24 cellular contexts compared by ENCODE assay signal in the genomic region with DNA sequence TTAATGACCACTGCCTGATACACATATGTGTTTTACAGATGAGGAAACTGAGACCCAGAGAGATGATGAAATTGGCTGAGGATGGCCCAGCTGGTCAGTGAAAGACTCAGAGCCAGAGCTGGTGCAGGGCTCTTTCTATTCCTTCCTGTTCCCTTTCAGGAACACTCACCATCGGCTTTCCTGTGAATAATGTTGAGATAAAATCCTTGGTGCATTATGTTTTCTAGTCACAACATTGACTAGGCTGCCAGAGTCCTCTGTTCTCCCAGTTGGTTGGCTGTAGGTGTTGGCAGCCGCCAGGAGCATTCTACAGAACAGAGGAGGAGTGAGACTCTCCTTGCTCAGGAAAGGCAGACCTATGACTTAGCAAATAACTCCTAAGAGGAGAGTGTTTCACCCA. TPM values are rescaled to one million over a fixed set of nuclear protein-coding genes. Genes with fewer than 3 reads are reported as not detected.
A peak's percentile ranks its signal among the peaks of the same experiment; 100 is the strongest.
DNase-seq lines count a peak whose midpoint lies in the region; ATAC-seq and TF ChIP-seq lines count a peak whose summit lies in the region.
"Had no signal": no experiment of that assay in that cellular context is flagged by ENCODE, and none has a peak within 500 bp of the region (broad histone marks: within the 10 kb centered on the region; RNA-seq: fewer than 3 reads in every experiment).

No MANE protein-coding gene starts in this region.

- peak overlapping the region in 2 of 11 experiments; percentile 12 to 27; a peak in 1 of 22 replicates for H3K27ac ChIP-seq in BLaER1 treated with 17β-estradiol and CSF1 and Interleukin-3, amounts not matched to agents 10 nM and 100 nM
- peak overlapping the region; percentile 41 for H3K27ac ChIP-seq in RWPE1
- H3K27ac ChIP-seq in GM23338 (ENCODE audit: low read depth) = no peak overlapping the region
- H3K27ac ChIP-seq: esophagus squamous epithelium, gastrocnemius medialis, neutrophil, testis had no signal

- no peaks in the 10 kb centered on the region; a peak in 1 of 22 replicates for H4K20me1 ChIP-seq in BLaER1 treated with 17β-estradiol and CSF1 and Interleukin-3, amounts not matched to agents 10 nM and 100 nM
- H4K20me1 ChIP-seq in GM23338 (replicated peaks; ENCODE audit: insufficient read depth) = no peaks in the 10 kb centered on the region

- H3K4me2 ChIP-seq in BLaER1 treated with 17β-estradiol and CSF1 and Interleukin-3, amounts not matched to agents 10 nM and 100 nM = peak overlapping the region; percentile 49 to 80 (median 72)
- H3K4me2 ChIP-seq in GM23338 = no peak overlapping the region

- no peak for DNase-seq in RWPE1 (ENCODE audit: low spot score)
- DNase-seq in Right ventricle myocardium inferior (ENCODE audit: missing footprints) = no peak
- no peak for DNase-seq in neural crest cell (ENCODE audit: low read depth, low spot score)
- DNase-seq in GM23338 (ENCODE audit: low spot score) = no peak
- no peak for DNase-seq in inferior parietal cortex (ENCODE audit: extremely low spot score)
- DNase-seq in osteocyte (ENCODE audit: extremely low spot score, unreplicated experiment) = no peak
- DNase-seq: activated CD4-positive, CD25-positive, alpha-beta regulatory T cell; activated effector memory CD4-positive, alpha-beta T cell treated with Interleukin-2 at 50 U/mL for 16 hours; activated naive CD8-positive, alpha-beta T cell treated with anti-CD3 and anti-CD28 coated beads, Interleukin-2, amount 10 ng/mL, durations not matched to agents 7 days and 5 days; activated T-cell treated with anti-CD3 and anti-CD28 coated beads for 4 hours; effector memory CD4-positive, alpha-beta T cell; esophagus squamous epithelium; gastrocnemius medialis; NCI-H1105; NCI-H1930; stimulated activated naive B cell treated with anti-CD40 and anti-IgM and Interleukin-4, amounts not matched to agents 10 μg/mL and 1 μg/mL and 100 μg/mL, for 72 hours; T-helper 9 cell; testis had no signal

- ATAC-seq in Right ventricle myocardium inferior (peak; percentile 62), GM23338 (no peak), GM19397 (IDR thresholded peaks at IDR 0.05; ENCODE audit: unreplicated experiment) (no peak)
- ATAC-seq: gastrocnemius medialis had no signal

- peaks cover 63 to 78% (median 70%) of the 10 kb centered on the region in 10 experiments for H3K4me1 ChIP-seq in BLaER1 treated with 17β-estradiol and CSF1 and Interleukin-3, amounts not matched to agents 10 nM and 100 nM
- no peaks in the 10 kb centered on the region for H3K4me1 ChIP-seq in GM23338 (ENCODE audit: insufficient read depth)
- H3K4me1 ChIP-seq: testis had no signal

- no peak for TF ChIP-seq CTCF in RWPE1 (conservative IDR thresholded peaks at IDR 0.05; ENCODE audit: low read depth)
- TF ChIP-seq CTCF in neural crest cell (conservative IDR thresholded peaks at IDR 0.05) = no peak
- no peak for TF ChIP-seq CTCF in GM23338 (conservative IDR thresholded peaks at IDR 0.05; ENCODE audit: low read depth in 2 of 2)
- TF ChIP-seq CTCF in osteocyte (IDR thresholded peaks at IDR 0.05) = no peak

- H3K27me3 Mint-ChIP-seq in neural crest cell (ENCODE audit: low read depth) = no peaks in the 10 kb centered on the region
- H3K27me3 Mint-ChIP-seq in GM23338 (ENCODE audit: insufficient read depth, low read depth, poor library complexity) = peaks cover 9% of the 10 kb centered on the region
- H3K27me3 Mint-ChIP-seq in osteocyte (ENCODE audit: unreplicated experiment) = no peaks in the 10 kb centered on the region
- H3K27me3 Mint-ChIP-seq: activated CD4-positive, alpha-beta memory T cell treated with anti-CD3 and anti-CD28 coated beads for 36 hours; activated naive CD8-positive, alpha-beta T cell treated with anti-CD3 and anti-CD28 coated beads, Interleukin-2, amount 10 ng/mL, durations not matched to agents 7 days and 5 days had no signal

- H3K9me3 ChIP-seq in BLaER1 treated with 17β-estradiol and CSF1 and Interleukin-3, amounts not matched to agents 10 nM and 100 nM (replicated peaks in 1 of 11) = peaks cover 4 to 12% (median 8%) of the 10 kb centered on the region in 11 experiments
- H3K9me3 ChIP-seq: gastrocnemius medialis, neutrophil, testis had no signal

- intact Hi-C loops in Right ventricle myocardium inferior (cut with DNase I) = no loop called here

- no peaks in the 10 kb centered on the region for H3K36me3 Mint-ChIP-seq in neural crest cell (ENCODE audit: low read depth)
- H3K36me3 Mint-ChIP-seq in GM23338 (ENCODE audit: low read depth) = no peaks in the 10 kb centered on the region; the same call in 2 of the 3 replicates
- H3K36me3 Mint-ChIP-seq in osteocyte (ENCODE audit: unreplicated experiment) = peaks cover 15% of the 10 kb centered on the region
- H3K36me3 Mint-ChIP-seq: activated CD4-positive, alpha-beta memory T cell treated with anti-CD3 and anti-CD28 coated beads for 36 hours; activated naive CD8-positive, alpha-beta T cell treated with anti-CD3 and anti-CD28 coated beads, Interleukin-2, amount 10 ng/mL, durations not matched to agents 7 days and 5 days; stimulated activated naive B cell treated with anti-CD40 and anti-IgM and Interleukin-4, amounts not matched to agents 10 μg/mL and 1 μg/mL and 100 μg/mL, for 72 hours had no signal

- no peaks in the 10 kb centered on the region for H3K36me3 ChIP-seq in BLaER1 treated with 17β-estradiol and CSF1 and Interleukin-3, amounts not matched to agents 10 nM and 100 nM
- no peaks in the 10 kb centered on the region for H3K36me3 ChIP-seq in GM23338 (ENCODE audit: insufficient read depth)
- H3K36me3 ChIP-seq: gastrocnemius medialis, neutrophil had no signal

- H3F3A ChIP-seq in GM23338 (replicated peaks; ENCODE audit: low read depth) = no peaks in the 10 kb centered on the region

- H3K4me1 Mint-ChIP-seq in neural crest cell = peaks cover 10% of the 10 kb centered on the region
- peaks cover 11% of the 10 kb centered on the region for H3K4me1 Mint-ChIP-seq in GM23338
- H3K4me1 Mint-ChIP-seq in osteocyte (ENCODE audit: unreplicated experiment) = peaks cover 8% of the 10 kb centered on the region

- CTCF ChIA-PET in RWPE1 (lab: Yijun Ruan, JAX) = interaction anchor here (0.7 to 1.2 kb wide), 3 partner anchors 9 to 99 kb away, joined by 3 to 5 read pairs (median 4); no protein-coding TSS in a partner anchor

- H3K27ac Mint-ChIP-seq in neural crest cell (ENCODE audit: unreplicated experiment) (peak overlapping the region; percentile 67), GM23338 (no peak overlapping the region), osteocyte (ENCODE audit: unreplicated experiment) (no peak overlapping the region)
- H3K27ac Mint-ChIP-seq: activated CD4-positive, alpha-beta memory T cell treated with anti-CD3 and anti-CD28 coated beads for 36 hours; activated naive CD8-positive, alpha-beta T cell treated with anti-CD3 and anti-CD28 coated beads, Interleukin-2, amount 10 ng/mL, durations not matched to agents 7 days and 5 days; stimulated activated naive B cell treated with anti-CD40 and anti-IgM and Interleukin-4, amounts not matched to agents 10 μg/mL and 1 μg/mL and 100 μg/mL, for 72 hours had no signal

- no peaks in the 10 kb centered on the region for H3K9me3 Mint-ChIP-seq in neural crest cell
- H3K9me3 Mint-ChIP-seq in GM23338 = no peaks in the 10 kb centered on the region
- H3K9me3 Mint-ChIP-seq in osteocyte (ENCODE audit: unreplicated experiment) = no peaks in the 10 kb centered on the region
- H3K9me3 Mint-ChIP-seq: activated CD4-positive, alpha-beta memory T cell treated with anti-CD3 and anti-CD28 coated beads for 36 hours; activated naive CD8-positive, alpha-beta T cell treated with anti-CD3 and anti-CD28 coated beads, Interleukin-2, amount 10 ng/mL, durations not matched to agents 7 days and 5 days; stimulated activated naive B cell treated with anti-CD40 and anti-IgM and Interleukin-4, amounts not matched to agents 10 μg/mL and 1 μg/mL and 100 μg/mL, for 72 hours had no signal

- H3K9ac ChIP-seq in BLaER1 treated with 17β-estradiol and CSF1 and Interleukin-3, amounts not matched to agents 10 nM and 100 nM = no peak overlapping the region

- no peak overlapping the region for H3K4me3 Mint-ChIP-seq in neural crest cell
- H3K4me3 Mint-ChIP-seq in GM23338 = no peak overlapping the region
- H3K4me3 Mint-ChIP-seq in osteocyte (ENCODE audit: unreplicated experiment) = no peak overlapping the region
- H3K4me3 Mint-ChIP-seq: activated CD4-positive, alpha-beta memory T cell treated with anti-CD3 and anti-CD28 coated beads for 36 hours; activated naive CD8-positive, alpha-beta T cell treated with anti-CD3 and anti-CD28 coated beads, Interleukin-2, amount 10 ng/mL, durations not matched to agents 7 days and 5 days; CD14-positive monocyte; stimulated activated naive B cell treated with anti-CD40 and anti-IgM and Interleukin-4, amounts not matched to agents 10 μg/mL and 1 μg/mL and 100 μg/mL, for 72 hours had no signal

- H3K27me3 ChIP-seq in BLaER1 treated with 17β-estradiol and CSF1 and Interleukin-3, amounts not matched to agents 10 nM and 100 nM = peaks cover 0 to 37% (median 0%) of the 10 kb centered on the region in 11 experiments; a peak in 7 of 22 replicates
- H3K27me3 ChIP-seq in GM23338 (ENCODE audit: insufficient read depth) = no peaks in the 10 kb centered on the region
- H3K27me3 ChIP-seq: gastrocnemius medialis, neutrophil, testis had no signal

- H3K9me2 ChIP-seq in GM23338 (ENCODE audit: insufficient read depth) = no peaks in the 10 kb centered on the region

- H2AFZ ChIP-seq in GM23338 = no peak overlapping the region

- POLR2A ChIA-PET in RWPE1 (lab: Yijun Ruan, JAX; ENCODE audit: low non-redundant PET) = no interaction called here

- H3K79me2 ChIP-seq in GM23338 (replicated peaks; ENCODE audit: insufficient read depth) = no peaks in the 10 kb centered on the region

- H3K4me3 ChIP-seq in BLaER1 treated with 17β-estradiol and CSF1 and Interleukin-3, amounts not matched to agents 10 nM and 100 nM = no peak overlapping the region; a peak in 1 of 20 replicates
- H3K4me3 ChIP-seq in GM23338 = no peak overlapping the region
- H3K4me3 ChIP-seq: esophagus squamous epithelium, gastrocnemius medialis, lung, testis had no signal

TF ChIP-seq in GM23338, 12 proteins besides CTCF, POLR2A, EP300 and RAD21 (continues in another document):
- no peak for TF ChIP-seq CREB1 (CRISPR knock-in tag; IDR thresholded peaks at IDR 0.05; ENCODE audit: low read depth)

RNA-seq across cellular contexts. Expression of gene TGFBI, which starts 14.8 kb away (rescaled TPM):
- total RNA-seq in Right ventricle myocardium inferior = 66.5 TPM
- total RNA-seq in neural crest cell = 3.9 and 4.6 TPM in 2 replicates
- 8.2 and 8.9 TPM in 2 replicates for total RNA-seq in GM23338 (2014; rRNA removed; shearing (Covaris generic))
- 8.0 and 9.4 TPM in 2 replicates for polyA plus RNA-seq in GM23338 (2016; fragmentation: Nextera tagmentation; extraction: Ambion mirVana)
- 267 and 343 TPM in 2 replicates for total RNA-seq in osteocyte
